ENCODE assay signal across 12 cellular contexts in genomic region chr11:128759597-128759996, GRCh38.
DNase-seq lines count a peak whose midpoint lies in the region; ATAC-seq, FAIRE-seq and TF ChIP-seq lines count a peak whose summit lies in the region.
"Had no signal": no experiment of that assay in that cellular context is flagged by ENCODE, and none has a peak within 500 bp of the region (broad histone marks: within the 10 kb centered on the region; RNA-seq: fewer than 3 reads in every experiment).

No MANE protein-coding gene starts in this region.

- in situ Hi-C loops in brain microvascular endothelial cell (cut with HindIII; ENCODE audit: low pct_ligation_motif_present, low sequenced_read_pairs): no loop called here

- POLR2A ChIA-PET in CD4-positive, alpha-beta memory T cell (lab: Charles Lee; ENCODE audit: partially characterized antibody): interaction anchor here (0.8 kb wide), 1 partner anchor 136 kb away, joined by 3 read pairs; no protein-coding TSS in a partner anchor
- POLR2A ChIA-PET in naive thymus-derived CD8-positive, alpha-beta T cell (lab: Charles Lee): interaction anchor here (0.6 to 1.0 kb wide), 3 partner anchors 74 to 129 kb away, joined by 3 to 5 read pairs (median 3); no protein-coding TSS in a partner anchor

- H3K9me3 ChIP-seq in CD4-positive, alpha-beta memory T cell (ENCODE audit: control insufficient read depth in 1 of 2, low read length in 2 of 2): no peaks in the 10 kb centered on the region
- H3K9me3 ChIP-seq in pancreas: no peaks in the 10 kb centered on the region

- intact Hi-C loops in CD4-positive, alpha-beta memory T cell (cut with micrococcal nuclease): loop anchor here (5.0 kb wide), 3 partner anchors 242 to 587 kb away; no protein-coding TSS in a partner anchor
- intact Hi-C loops in pancreas (cut with DNase I): no loop called here

- TF ChIP-seq CTCF in brain microvascular endothelial cell (IDR thresholded peaks at IDR 0.05; ENCODE audit: low read depth, low read length, missing control alignments) (no peak), pancreas (IDR thresholded peaks at IDR 0.05) (no peak)

- DNase-seq in CD4-positive, alpha-beta memory T cell: no peak
- DNase-seq in brain microvascular endothelial cell: peak; percentile 83
- no peak for DNase-seq in naive thymus-derived CD8-positive, alpha-beta T cell
- no peak for DNase-seq in GM19238 (ENCODE audit: insufficient read length, low spot score)
- no peak for DNase-seq in pancreas
- DNase-seq: activated gamma-delta T cell; RPMI8226; stimulated activated CD4-positive, alpha-beta T cell treated with anti-CD3 and anti-CD28 coated beads, Interleukin-1b, Interleukin-23, amount 100 ng/mL, for 48 hours; stimulated activated naive CD8-positive, alpha-beta T cell treated with anti-CD3 and anti-CD28 coated beads, Interleukin-15, amount 100 ng/mL, for 72 hours had no signal

- ATAC-seq in naive thymus-derived CD8-positive, alpha-beta T cell: no peak
- no peak for ATAC-seq in HG02798 (IDR thresholded peaks at IDR 0.05; ENCODE audit: poor library complexity, unreplicated experiment)
- ATAC-seq in pancreas: no peak
- ATAC-seq: stimulated activated naive CD8-positive, alpha-beta T cell treated with anti-CD3 and anti-CD28 coated beads, Interleukin-15, amount 100 ng/mL, for 72 hours had no signal

- no peak overlapping the region for H3K4me3 ChIP-seq in CD4-positive, alpha-beta memory T cell (ENCODE audit: low read length in 2 of 2)
- H3K4me3 ChIP-seq in brain microvascular endothelial cell (ENCODE audit: low read depth, low read length) (no peak overlapping the region), pancreas (no peak overlapping the region)

- 61 to 70% methylated on average over 5 of the region's 5 CpGs for WGBS in pancreas, 2 donors

- H3K4me1 Mint-ChIP-seq in CD4-positive, alpha-beta memory T cell: peaks cover 49 to 76% (median 64%) of the 10 kb centered on the region in 4 donors
- peaks cover 43 to 71% (median 57%) of the 10 kb centered on the region in 3 donors for H3K4me1 Mint-ChIP-seq in IgD-negative memory B cell
- H3K4me1 Mint-ChIP-seq in naive thymus-derived CD8-positive, alpha-beta T cell: peaks cover 45 to 88% (median 76%) of the 10 kb centered on the region in 4 donors

- peaks cover 46% of the 10 kb centered on the region for H3K4me1 ChIP-seq in CD4-positive, alpha-beta memory T cell (ENCODE audit: insufficient read depth, low read length)
- peaks cover 0 to 4% (median 0%) of the 10 kb centered on the region in 3 donors for H3K4me1 ChIP-seq in pancreas

- no peak overlapping the region for H3K27ac ChIP-seq in CD4-positive, alpha-beta memory T cell (ENCODE audit: low read depth, low read length)
- H3K27ac ChIP-seq in brain microvascular endothelial cell (peak overlapping the region; percentile 83), pancreas (no peak overlapping the region)
- H3K27ac ChIP-seq: VCaP had no signal

- peak overlapping the region in 6 of 7 donors; percentile 4 to 86 (median 68) for H3K27ac Mint-ChIP-seq in CD4-positive, alpha-beta memory T cell
- H3K27ac Mint-ChIP-seq in IgD-negative memory B cell: peak overlapping the region; percentile 5 to 94 (median 83)
- H3K27ac Mint-ChIP-seq in naive thymus-derived CD8-positive, alpha-beta T cell: peak overlapping the region; percentile 2 to 73 (median 41)
- H3K27ac Mint-ChIP-seq: stimulated activated naive CD8-positive, alpha-beta T cell treated with anti-CD3 and anti-CD28 coated beads, Interleukin-15, amount 100 ng/mL, for 72 hours had no signal

- H3K9me3 Mint-ChIP-seq in CD4-positive, alpha-beta memory T cell: no peaks in the 10 kb centered on the region
- H3K9me3 Mint-ChIP-seq in IgD-negative memory B cell: no peaks in the 10 kb centered on the region
- no peaks in the 10 kb centered on the region for H3K9me3 Mint-ChIP-seq in naive thymus-derived CD8-positive, alpha-beta T cell
- H3K9me3 Mint-ChIP-seq: stimulated activated naive CD8-positive, alpha-beta T cell treated with anti-CD3 and anti-CD28 coated beads, Interleukin-15, amount 100 ng/mL, for 72 hours had no signal

- no peaks in the 10 kb centered on the region for H3K27me3 ChIP-seq in CD4-positive, alpha-beta memory T cell (ENCODE audit: insufficient read depth, low read length)
- no peaks in the 10 kb centered on the region for H3K27me3 ChIP-seq in brain microvascular endothelial cell (replicated peaks)
- H3K27me3 ChIP-seq in pancreas: no peaks in the 10 kb centered on the region

- H3K27me3 Mint-ChIP-seq in CD4-positive, alpha-beta memory T cell: no peaks in the 10 kb centered on the region
- H3K27me3 Mint-ChIP-seq in IgD-negative memory B cell: no peaks in the 10 kb centered on the region
- no peaks in the 10 kb centered on the region for H3K27me3 Mint-ChIP-seq in naive thymus-derived CD8-positive, alpha-beta T cell
- H3K27me3 Mint-ChIP-seq: stimulated activated naive CD8-positive, alpha-beta T cell treated with anti-CD3 and anti-CD28 coated beads, Interleukin-15, amount 100 ng/mL, for 72 hours had no signal

- peaks cover 64% of the 10 kb centered on the region for H3K36me3 ChIP-seq in CD4-positive, alpha-beta memory T cell (ENCODE audit: insufficient read depth, low read length)
- H3K36me3 ChIP-seq in brain microvascular endothelial cell (replicated peaks) (peaks cover 16% of the 10 kb centered on the region), pancreas (no peaks in the 10 kb centered on the region)

- CTCF ChIA-PET in CD4-positive, alpha-beta memory T cell (lab: Charles Lee; ENCODE audit: partially characterized antibody): interaction anchor here (2.6 to 3.3 kb wide), 3 partner anchors 15 to 587 kb away, joined by 9 to 24 read pairs (median 15); no protein-coding TSS in a partner anchor

- H3K36me3 Mint-ChIP-seq in CD4-positive, alpha-beta memory T cell: peaks cover 50 to 87% of the 10 kb centered on the region in 2 donors
- H3K36me3 Mint-ChIP-seq in IgD-negative memory B cell: peaks cover 7% of the 10 kb centered on the region
- H3K36me3 Mint-ChIP-seq in naive thymus-derived CD8-positive, alpha-beta T cell: peaks cover 0 to 75% (median 18%) of the 10 kb centered on the region in 3 donors

- no peak overlapping the region for H3K4me3 Mint-ChIP-seq in CD4-positive, alpha-beta memory T cell
- peak overlapping the region; percentile 5 to 86 (median 55) for H3K4me3 Mint-ChIP-seq in IgD-negative memory B cell
- H3K4me3 Mint-ChIP-seq in naive thymus-derived CD8-positive, alpha-beta T cell: peak overlapping the region in 4 of 10 donors; percentile 0 to 18 (median 12)
- H3K4me3 Mint-ChIP-seq: stimulated activated naive CD8-positive, alpha-beta T cell treated with anti-CD3 and anti-CD28 coated beads, Interleukin-15, amount 100 ng/mL, for 72 hours had no signal

- FAIRE-seq in pancreas (lab: Jason Lieb, UNC): no peak

Comparison
In these comparisons a context has a peak if more than half of its experiments do, and no peak if none do; other contexts are left out.
1. H3K4me3 Mint-ChIP-seq: peak in IgD-negative memory B cell (4 of 4); none in CD4-positive, alpha-beta memory T cell (0 of 8).
2. Peak in every context shown above with its lines, with median percentiles within 50 percentile points of each other: H3K27ac Mint-ChIP-seq.